In genomic region chr6:41679696-41680095, GRCh38 we compare ENCODE assay signal across 28 cellular contexts. TPM values are rescaled to one million over a fixed set of nuclear protein-coding genes. Genes with fewer than 3 reads are reported as not detected.
"Had no signal": no experiment of that assay in that cellular context is flagged by ENCODE, and none has a peak within 500 bp of the region (broad histone marks: within the 10 kb centered on the region; RNA-seq: fewer than 3 reads in every experiment).

No MANE protein-coding gene starts in this region.

- H3K27ac Mint-ChIP-seq: activated CD8-positive, alpha-beta T cell treated with anti-CD3 and anti-CD28 coated beads, Interleukin-2, amount 10 ng/mL, durations not matched to agents 7 days and 5 days; activated naive CD4-positive, alpha-beta T cell treated with anti-CD3 and anti-CD28 coated beads, Interleukin-2, amount 50 U/mL, for 72 hours; activated naive CD8-positive, alpha-beta T cell treated with anti-CD3 and anti-CD28 coated beads, Interleukin-2, amount 50 U/mL, for 24 hours; T-helper 1 cell treated with Interleukin-12 subunit alpha and Interleukin-12 subunit beta and Interleukin-4 antibody, amounts not matched to agents 30 μg/mL and 1 μg/mL, for 36 hours had no signal

- DNase-seq: activated CD4-positive, alpha-beta T cell treated with anti-CD3 and anti-CD28 coated beads for 48 hours; activated CD4-positive, alpha-beta T cell treated with anti-CD3 and anti-CD28 coated beads, Interleukin-2, amount 50 U/mL, for 4 hours; activated CD8-positive, alpha-beta memory T cell treated with anti-CD3 and anti-CD28 coated beads, Interleukin-2, amount 50 U/mL, for 48 hours; activated CD8-positive, alpha-beta T cell treated with anti-CD3 and anti-CD28 coated beads, Interleukin-2, amount 10 ng/mL, durations not matched to agents 7 days and 5 days; activated naive CD4-positive, alpha-beta T cell treated with Interleukin-2 at 50 U/mL for 16 hours; activated naive CD8-positive, alpha-beta T cell treated with anti-CD3 and anti-CD28 coated beads, Interleukin-2, amount 50 U/mL, for 24 hours; activated T-cell treated with anti-CD3 and anti-CD28 coated beads, Interleukin-2, amount 50 U/mL, for 1 hour; amniotic stem cell; body of pancreas; Kasumi-1; NCI-H1048; NCI-H1417; NCI-H2029; NCI-H2107; NCI-H2171 treated with DMSO at 0.1 percent for 48 hours; NCI-H226; NCI-H526 treated with DMSO at 0.1 percent for 48 hours; NK-92 treated with Interleukin-12 subunit alpha and Interleukin-12 subunit beta, amount 100 ng/mL, for 24 hours; SHP77 had no signal

- H3K27ac ChIP-seq: ascending aorta, body of pancreas, Peyer's patch, RWPE1, SJSA1 had no signal

- H3K36me3 ChIP-seq: SJSA1 had no signal

- H3K4me3 ChIP-seq: ascending aorta, body of pancreas, K562, Peyer's patch, SJSA1 had no signal

- H3K4me3 Mint-ChIP-seq: activated CD8-positive, alpha-beta T cell treated with anti-CD3 and anti-CD28 coated beads, Interleukin-2, amount 10 ng/mL, durations not matched to agents 7 days and 5 days; activated naive CD8-positive, alpha-beta T cell treated with anti-CD3 and anti-CD28 coated beads, Interleukin-2, amount 50 U/mL, for 24 hours; T-helper 1 cell treated with Interleukin-12 subunit alpha and Interleukin-12 subunit beta and Interleukin-4 antibody, amounts not matched to agents 30 μg/mL and 1 μg/mL, for 36 hours had no signal

- H3K27me3 ChIP-seq: ascending aorta, body of pancreas, Peyer's patch, SJSA1 had no signal

- FAIRE-seq: bronchial epithelial cell, K562 had no signal

- H3K36me3 Mint-ChIP-seq: activated naive CD4-positive, alpha-beta T cell treated with anti-CD3 and anti-CD28 coated beads, Interleukin-2, amount 50 U/mL, for 72 hours had no signal

- H3K9me3 Mint-ChIP-seq: activated naive CD4-positive, alpha-beta T cell treated with anti-CD3 and anti-CD28 coated beads, Interleukin-2, amount 50 U/mL, for 72 hours; activated naive CD8-positive, alpha-beta T cell treated with anti-CD3 and anti-CD28 coated beads, Interleukin-2, amount 50 U/mL, for 24 hours; T-helper 1 cell treated with Interleukin-12 subunit alpha and Interleukin-12 subunit beta and Interleukin-4 antibody, amounts not matched to agents 30 μg/mL and 1 μg/mL, for 36 hours had no signal

- ATAC-seq: activated CD4-positive, CD25-positive, alpha-beta regulatory T cell treated with anti-CD3 and anti-CD28 coated beads, Interleukin-2, amount 50 U/mL, for 24 hours; activated CD8-positive, alpha-beta T cell treated with anti-CD3 and anti-CD28 coated beads, Interleukin-2, amount 10 ng/mL, durations not matched to agents 7 days and 5 days; activated naive CD4-positive, alpha-beta T cell treated with anti-CD3 and anti-CD28 coated beads, Interleukin-2, amount 50 U/mL, for 72 hours; activated naive CD8-positive, alpha-beta T cell treated with anti-CD3 and anti-CD28 coated beads, Interleukin-2, amount 50 U/mL, for 24 hours; body of pancreas; K562 had no signal

- H3K9me3 ChIP-seq: ascending aorta, body of pancreas, Peyer's patch, SJSA1 had no signal

RNA-seq across cellular contexts. Expression of gene MDFI, which starts 41.4 kb away (rescaled TPM):
- total RNA-seq: activated CD8-positive, alpha-beta T cell treated with anti-CD3 and anti-CD28 coated beads, Interleukin-2, amount 10 ng/mL, durations not matched to agents 7 days and 5 days; activated naive CD4-positive, alpha-beta T cell treated with anti-CD3 and anti-CD28 coated beads, Interleukin-2, amount 50 U/mL, for 72 hours; K562; SJSA1 had no signal
- polyA plus RNA-seq: K562 had no signal
